Comparison of ENCODE assay signal across 26 cellular contexts in genomic region chr15:47339800-47340575, GRCh38.
"Had no signal": no experiment of that assay in that cellular context is flagged by ENCODE, and none has a peak within 500 bp of the region (broad histone marks: within the 10 kb centered on the region; RNA-seq: fewer than 3 reads in every experiment).

No MANE protein-coding gene starts in this region.

- H3K27ac Mint-ChIP-seq: activated B cell treated with CpG ODN at 0.5 μM for 24 hours; activated CD4-positive, alpha-beta memory T cell treated with anti-CD3 and anti-CD28 coated beads for 36 hours; activated naive CD8-positive, alpha-beta T cell treated with anti-CD3 and anti-CD28 coated beads for 36 hours; activated T-helper 17 cell treated with anti-CD3 and anti-CD28 coated beads, Interleukin-2, amount 50 U/mL, for 72 hours; immature natural killer cell; natural killer cell; stimulated activated naive CD8-positive, alpha-beta T cell treated with anti-CD3 and anti-CD28 coated beads, Interleukin-15, Interleukin-2, amounts not matched to agents 100 ng/mL and 50 ng/mL, for 24 hours; T-helper 2 cell treated with Interferon-gamma antibody and Interleukin-4, amounts not matched to agents 5 μg/mL and 100 μg/mL, for 36 hours had no signal

- DNase-seq: activated B cell treated with CpG ODN at 0.5 μM for 24 hours; activated CD4-positive, alpha-beta memory T cell treated with anti-CD3 and anti-CD28 coated beads for 36 hours; activated CD4-positive, alpha-beta T cell treated with anti-CD3 and anti-CD28 coated beads for 4 hours; activated naive CD4-positive, alpha-beta T cell; activated naive CD8-positive, alpha-beta T cell treated with anti-CD3 and anti-CD28 coated beads for 36 hours; activated T-cell treated with anti-CD3 and anti-CD28 coated beads, Interleukin-2, amount 50 U/mL, for 1 hour; amygdala; body of pancreas; central memory CD4-positive, alpha-beta T cell; colonic mucosa; erythroblast; immature natural killer cell; left ventricle myocardium superior; natural killer cell; stimulated activated CD4-positive, alpha-beta T cell treated with anti-CD3 and anti-CD28 coated beads, Interleukin-12 subunit alpha, Interleukin-12 subunit beta, amount 100 ng/mL, for 4 hours; stimulated activated CD4-positive, alpha-beta T cell treated with anti-CD3 and anti-CD28 coated beads, Interleukin-1b, Interleukin-23, amount 100 ng/mL, for 48 hours; SW 1271; transverse colon had no signal

- H3K9me3 ChIP-seq: body of pancreas, colonic mucosa, gastroesophageal sphincter, neutrophil, suprapubic skin, transverse colon, vagina had no signal

- H2AFZ ChIP-seq: parathyroid adenoma had no signal

- H3K36me3 ChIP-seq: colonic mucosa, gastroesophageal sphincter, neutrophil, suprapubic skin, transverse colon, vagina had no signal

- H3K4me1 ChIP-seq: body of pancreas, colonic mucosa, suprapubic skin, vagina had no signal

- H3K27me3 Mint-ChIP-seq: activated B cell treated with CpG ODN at 0.5 μM for 24 hours; activated CD4-positive, alpha-beta memory T cell treated with anti-CD3 and anti-CD28 coated beads for 36 hours; activated naive CD8-positive, alpha-beta T cell treated with anti-CD3 and anti-CD28 coated beads for 36 hours; activated T-helper 17 cell treated with anti-CD3 and anti-CD28 coated beads, Interleukin-2, amount 50 U/mL, for 72 hours; stimulated activated naive CD8-positive, alpha-beta T cell treated with anti-CD3 and anti-CD28 coated beads, Interleukin-15, Interleukin-2, amounts not matched to agents 100 ng/mL and 50 ng/mL, for 24 hours had no signal

- H3K36me3 Mint-ChIP-seq: activated CD4-positive, alpha-beta memory T cell treated with anti-CD3 and anti-CD28 coated beads for 36 hours; activated naive CD8-positive, alpha-beta T cell treated with anti-CD3 and anti-CD28 coated beads for 36 hours; natural killer cell had no signal

- H3K4me3 Mint-ChIP-seq: activated B cell treated with CpG ODN at 0.5 μM for 24 hours; activated CD4-positive, alpha-beta memory T cell treated with anti-CD3 and anti-CD28 coated beads for 36 hours; activated naive CD8-positive, alpha-beta T cell treated with anti-CD3 and anti-CD28 coated beads for 36 hours; activated T-helper 17 cell treated with anti-CD3 and anti-CD28 coated beads, Interleukin-2, amount 50 U/mL, for 72 hours; immature natural killer cell; natural killer cell; stimulated activated naive CD8-positive, alpha-beta T cell treated with anti-CD3 and anti-CD28 coated beads, Interleukin-15, Interleukin-2, amounts not matched to agents 100 ng/mL and 50 ng/mL, for 24 hours; T-helper 2 cell treated with Interferon-gamma antibody and Interleukin-4, amounts not matched to agents 5 μg/mL and 100 μg/mL, for 36 hours had no signal

- H3K79me2 ChIP-seq: parathyroid adenoma had no signal

- H3K4me3 ChIP-seq: body of pancreas, colonic mucosa, gastroesophageal sphincter, suprapubic skin, transverse colon, vagina had no signal

- ATAC-seq: activated T-helper 17 cell treated with anti-CD3 and anti-CD28 coated beads, Interleukin-2, amount 50 U/mL, for 72 hours; body of pancreas; gastroesophageal sphincter; left ventricle myocardium superior; natural killer cell had no signal

- H3K9me3 Mint-ChIP-seq: activated B cell treated with CpG ODN at 0.5 μM for 24 hours; activated CD4-positive, alpha-beta memory T cell treated with anti-CD3 and anti-CD28 coated beads for 36 hours; activated naive CD8-positive, alpha-beta T cell treated with anti-CD3 and anti-CD28 coated beads for 36 hours; stimulated activated naive CD8-positive, alpha-beta T cell treated with anti-CD3 and anti-CD28 coated beads, Interleukin-15, Interleukin-2, amounts not matched to agents 100 ng/mL and 50 ng/mL, for 24 hours had no signal

- H3K27me3 ChIP-seq: body of pancreas, colonic mucosa, gastroesophageal sphincter, neutrophil, suprapubic skin, transverse colon, vagina had no signal

- H3K9ac ChIP-seq: parathyroid adenoma had no signal

- H3K27ac ChIP-seq: body of pancreas, colonic mucosa, gastroesophageal sphincter, neutrophil, suprapubic skin, transverse colon, vagina had no signal

- H3K4me1 Mint-ChIP-seq: activated B cell treated with CpG ODN at 0.5 μM for 24 hours; activated naive CD8-positive, alpha-beta T cell treated with anti-CD3 and anti-CD28 coated beads for 36 hours; activated T-helper 17 cell treated with anti-CD3 and anti-CD28 coated beads, Interleukin-2, amount 50 U/mL, for 72 hours; immature natural killer cell; natural killer cell had no signal
